ENCODE assay signal across 16 cellular contexts in genomic region chr16:8946544-8946943, GRCh38. TPM values are rescaled to one million over a fixed set of nuclear protein-coding genes. Genes with fewer than 3 reads are reported as not detected.
A peak's percentile ranks its signal among the peaks of the same experiment; 100 is the strongest.
DNase-seq lines count a peak whose midpoint lies in the region; ATAC-seq, FAIRE-seq and TF ChIP-seq lines count a peak whose summit lies in the region.
"Had no signal": no experiment of that assay in that cellular context is flagged by ENCODE, and none has a peak within 500 bp of the region (broad histone marks: within the 10 kb centered on the region; RNA-seq: fewer than 3 reads in every experiment).

No MANE protein-coding gene starts in this region.

- H3K27ac ChIP-seq in Karpas-422 (ENCODE audit: low read length) (no peak overlapping the region), K562 (ENCODE audit: extremely low read depth, low read depth, low read length) (no peak overlapping the region), upper lobe of right lung (no peak overlapping the region), psoas muscle (no peak overlapping the region)
- H3K27ac ChIP-seq: gastrocnemius medialis, stomach had no signal

- CTCF ChIA-PET in K562 (lab: Yijun Ruan, JAX; ENCODE audit: low intra/inter-chr PET ratio), result no interaction called here

- no peak overlapping the region for H3K27ac Mint-ChIP-seq in natural killer cell
- no peak overlapping the region for H3K27ac Mint-ChIP-seq in natural killer cell treated with Interleukin-12 subunit alpha and Interleukin-12 subunit beta and Interleukin-15 and Interleukin-18, amount 100 ng/mL, for 72 hours
- H3K27ac Mint-ChIP-seq: activated CD4-positive, alpha-beta T cell treated with anti-CD3 and anti-CD28 coated beads, Interleukin-2, amount 10 ng/mL, durations not matched to agents 7 days and 5 days had no signal

- H3K79me2 ChIP-seq in Karpas-422 (ENCODE audit: low read length) (peaks cover 48% of the 10 kb centered on the region), K562 (ENCODE audit: control insufficient read depth, insufficient read depth, low read length) (peaks cover 100% of the 10 kb centered on the region)

- BruUV-seq in K562 (replicated peaks; lab: Mats Ljungman, UMichigan), result no TSS peak

- intact Hi-C loops in natural killer cell (cut with micrococcal nuclease) (no loop called here), K562 (cut with micrococcal nuclease) (no loop called here), upper lobe of right lung (cut with DNase I) (no loop called here), psoas muscle (cut with DNase I) (no loop called here)

- H4K20me1 ChIP-seq in Karpas-422 (ENCODE audit: insufficient read depth, low read depth, low read length) (peaks cover 86% of the 10 kb centered on the region), K562 (replicated peaks; ENCODE audit: control insufficient read depth, insufficient read depth, low read length) (peaks cover 89% of the 10 kb centered on the region)

- no peak for TF ChIP-seq CTCF in natural killer cell (IDR thresholded peaks at IDR 0.05)
- no peak for TF ChIP-seq CTCF in K562 (IDR thresholded peaks at IDR 0.05 in 2 of 3, conservative IDR thresholded peaks at IDR 0.05 in 1 of 3; ENCODE audit: insufficient read depth in 2 of 3, low read depth in 1 of 3, low read length in 3 of 3)
- no peak for TF ChIP-seq CTCF in upper lobe of right lung (IDR thresholded peaks at IDR 0.05)
- no peak for TF ChIP-seq CTCF in psoas muscle (IDR thresholded peaks at IDR 0.05)

- H3K4me3 ChIP-seq in Karpas-422 (ENCODE audit: low read length) (peak overlapping the region; percentile 20; the same call in 1 of the 2 replicates), K562 (no peak overlapping the region), upper lobe of right lung (no peak overlapping the region), psoas muscle (no peak overlapping the region)
- H3K4me3 ChIP-seq: gastrocnemius medialis, stomach had no signal

- H3K27me3 ChIP-seq in Karpas-422 (ENCODE audit: low read length) (peaks cover 18% of the 10 kb centered on the region; the same call in 1 of the 2 replicates), K562 (ENCODE audit: control insufficient read depth in 2 of 2, insufficient read depth in 2 of 2, low read length in 2 of 2) (no peaks in the 10 kb centered on the region), upper lobe of right lung (no peaks in the 10 kb centered on the region), psoas muscle (ENCODE audit: insufficient read depth in 3 of 3, low read length in 2 of 3) (no peaks in the 10 kb centered on the region)
- H3K27me3 ChIP-seq: gastrocnemius medialis, stomach had no signal

- H3K36me3 Mint-ChIP-seq in natural killer cell, result no peaks in the 10 kb centered on the region
- H3K36me3 Mint-ChIP-seq in natural killer cell treated with Interleukin-12 subunit alpha and Interleukin-12 subunit beta and Interleukin-15 and Interleukin-18, amount 100 ng/mL, for 72 hours, result no peaks in the 10 kb centered on the region
- H3K36me3 Mint-ChIP-seq: T-cell had no signal

- H3K9me2 ChIP-seq in Karpas-422 (replicated peaks; ENCODE audit: insufficient read depth, low read length), result no peaks in the 10 kb centered on the region

- FAIRE-seq in K562 (lab: Jason Lieb, UNC), result no peak

- POLR2A ChIA-PET in K562 (lab: Yijun Ruan, JAX), result interaction anchor here (1.0 to 5.6 kb wide), 2 partner anchors 13 to 24 kb away, joined by 3 to 60 read pairs; no protein-coding TSS in a partner anchor

- peaks cover 100% of the 10 kb centered on the region for H3K4me1 ChIP-seq in Karpas-422 (ENCODE audit: low read length)
- peaks cover 18 to 36% of the 10 kb centered on the region in 2 experiments for H3K4me1 ChIP-seq in K562 (replicated peaks in 1 of 2; ENCODE audit: control insufficient read depth in 2 of 2, insufficient read depth in 2 of 2, low read length in 2 of 2)
- peaks cover 77% of the 10 kb centered on the region for H3K4me1 ChIP-seq in upper lobe of right lung
- peaks cover 94% of the 10 kb centered on the region for H3K4me1 ChIP-seq in psoas muscle

- no peak for TF ChIP-seq RAD21 in K562 (CRISPR knock-in tag; conservative IDR thresholded peaks at IDR 0.05 in 1 of 2, IDR thresholded peaks at IDR 0.05 in 1 of 2)

- no peak for TF ChIP-seq EP300 in K562 (IDR thresholded peaks at IDR 0.05; ENCODE audit: low read length)

- no peak for TF ChIP-seq POLR2A in K562 (conservative IDR thresholded peaks at IDR 0.05)

- H3K4me2 ChIP-seq in Karpas-422 (ENCODE audit: low read depth, low read length, poor library complexity, severe bottlenecking) (peak overlapping the region; percentile 58), K562 (ENCODE audit: insufficient read depth, low read length) (no peak overlapping the region)

- WGBS in K562 (ENCODE audit: insufficient coverage, low coverage, missing lambda C conversion rate), result 41% methylated on average over 6 of the region's 6 CpGs
- 74 to 77% (median 75%) methylated on average over 6 of the region's 6 CpGs for WGBS in psoas muscle, 3 donors

- peak overlapping the region; percentile 21 for H3K4me3 Mint-ChIP-seq in natural killer cell
- no peak overlapping the region for H3K4me3 Mint-ChIP-seq in natural killer cell treated with Interleukin-12 subunit alpha and Interleukin-12 subunit beta and Interleukin-15 and Interleukin-18, amount 100 ng/mL, for 72 hours
- H3K4me3 Mint-ChIP-seq: activated CD4-positive, alpha-beta T cell treated with anti-CD3 and anti-CD28 coated beads, Interleukin-2, amount 10 ng/mL, durations not matched to agents 7 days and 5 days had no signal

- DNase-seq in natural killer cell (no peak), Karpas-422 (peak; percentile 73), K562 (ENCODE audit: extremely low read depth in 1 of 4, low spot score in 3 of 4) (no peak), upper lobe of right lung (no peak), cerebellar cortex (ENCODE audit: low spot score) (no peak), psoas muscle (no peak)
- no peak for DNase-seq in natural killer cell treated with Interleukin-12 subunit alpha and Interleukin-12 subunit beta and Interleukin-15 and Interleukin-18, amount 100 ng/mL, for 72 hours (ENCODE audit: low spot score)
- DNase-seq: activated CD4-positive, alpha-beta T cell treated with anti-CD3 and anti-CD28 coated beads, Interleukin-2, amount 10 ng/mL, durations not matched to agents 7 days and 5 days; C1 segment of cervical spinal cord; gastrocnemius medialis; NCI-H1105 treated with DMSO at 0.1 percent for 48 hours; OCI-M1; stomach; T-cell had no signal

- H3K9me1 ChIP-seq in K562 (ENCODE audit: control insufficient read depth, insufficient read depth, low read length), result peaks cover 26% of the 10 kb centered on the region

- H3K27me3 Mint-ChIP-seq in natural killer cell (ENCODE audit: low read depth in 2 of 2), result no peaks in the 10 kb centered on the region
- no peaks in the 10 kb centered on the region for H3K27me3 Mint-ChIP-seq in natural killer cell treated with Interleukin-12 subunit alpha and Interleukin-12 subunit beta and Interleukin-15 and Interleukin-18, amount 100 ng/mL, for 72 hours
- H3K27me3 Mint-ChIP-seq: activated CD4-positive, alpha-beta T cell treated with anti-CD3 and anti-CD28 coated beads, Interleukin-2, amount 10 ng/mL, durations not matched to agents 7 days and 5 days; T-cell had no signal

- H3K9ac ChIP-seq in Karpas-422 (ENCODE audit: low read length), result no peak overlapping the region
- no peak overlapping the region for H3K9ac ChIP-seq in K562 (ENCODE audit: insufficient read depth in 1 of 2, low read depth in 2 of 2, low read length in 2 of 2)

- H3K36me3 ChIP-seq in Karpas-422 (ENCODE audit: insufficient read depth, low read length) (no peaks in the 10 kb centered on the region), K562 (ENCODE audit: control insufficient read depth, insufficient read depth, low read length) (no peaks in the 10 kb centered on the region), upper lobe of right lung (no peaks in the 10 kb centered on the region), psoas muscle (ENCODE audit: insufficient read depth in 1 of 2, low read depth in 1 of 2) (no peaks in the 10 kb centered on the region)
- H3K36me3 ChIP-seq: gastrocnemius medialis, stomach had no signal

- peaks cover 90 to 95% of the 10 kb centered on the region in 2 donors for H3K4me1 Mint-ChIP-seq in natural killer cell
- H3K4me1 Mint-ChIP-seq in natural killer cell treated with Interleukin-12 subunit alpha and Interleukin-12 subunit beta and Interleukin-15 and Interleukin-18, amount 100 ng/mL, for 72 hours (ENCODE audit: low read depth in 2 of 2), result peaks cover 72 to 93% of the 10 kb centered on the region in 2 donors

- ATAC-seq in natural killer cell (no peak), K562 (peak; percentile 41; the same call in 2 of the 3 replicates), upper lobe of right lung (peak; percentile 37), GM19397 (IDR thresholded peaks at IDR 0.05; ENCODE audit: unreplicated experiment) (no peak), psoas muscle (no peak)
- ATAC-seq in natural killer cell treated with Interleukin-12 subunit alpha and Interleukin-12 subunit beta and Interleukin-15 and Interleukin-18, amount 100 ng/mL, for 72 hours, result no peak
- ATAC-seq: gastrocnemius medialis, sciatic nerve, T-cell had no signal

- H3K9me3 ChIP-seq in Karpas-422 (ENCODE audit: low read length), result no peaks in the 10 kb centered on the region
- no peaks in the 10 kb centered on the region for H3K9me3 ChIP-seq in K562 (replicated peaks; ENCODE audit: control insufficient read depth, insufficient read depth, low read depth, low read length)
- no peaks in the 10 kb centered on the region for H3K9me3 ChIP-seq in upper lobe of right lung
- no peaks in the 10 kb centered on the region for H3K9me3 ChIP-seq in psoas muscle
- H3K9me3 ChIP-seq: gastrocnemius medialis, stomach had no signal

- in situ Hi-C loops in K562 (cut with MboI), result no loop called here

- no peaks in the 10 kb centered on the region for H3K9me3 Mint-ChIP-seq in natural killer cell
- no peaks in the 10 kb centered on the region for H3K9me3 Mint-ChIP-seq in natural killer cell treated with Interleukin-12 subunit alpha and Interleukin-12 subunit beta and Interleukin-15 and Interleukin-18, amount 100 ng/mL, for 72 hours
- H3K9me3 Mint-ChIP-seq: activated CD4-positive, alpha-beta T cell treated with anti-CD3 and anti-CD28 coated beads, Interleukin-2, amount 10 ng/mL, durations not matched to agents 7 days and 5 days; T-cell had no signal

- H2AFZ ChIP-seq in Karpas-422 (ENCODE audit: low read length) (no peak overlapping the region), K562 (ENCODE audit: low read depth, low read length) (no peak overlapping the region)

RNA-seq across cellular contexts. Expression of gene USP7, which starts 17.2 kb away (rescaled TPM):
- total RNA-seq in natural killer cell, result 100 to 1,000 TPM; 213 to 268 (median 236) TPM
- 100 to 1,000 TPM; 161 to 180 TPM for total RNA-seq in natural killer cell treated with Interleukin-12 subunit alpha and Interleukin-12 subunit beta and Interleukin-15 and Interleukin-18, amount 100 ng/mL, for 72 hours
- 38.6 and 42.5 TPM in 2 replicates for total RNA-seq in Karpas-422 (2014; rRNA removed; shearing (Covaris generic); ENCODE audit: low replicate concordance)
- total RNA-seq in K562 (2011; cell fraction: chromatin; rRNA removed; ENCODE audit: low replicate concordance), result 244 and 295 TPM in 2 replicates
- 93.6 and 101 TPM in 2 replicates for total RNA-seq in K562 (2011; cell fraction: nucleolus; rRNA removed)
- total RNA-seq in K562 (2011; cell fraction: nucleoplasm; rRNA removed), result 137 and 186 TPM in 2 replicates
- 57.9 and 62.9 TPM in 2 replicates for total RNA-seq in K562 (2014; rRNA removed)
- 57.2 and 70.7 TPM in 2 replicates for total RNA-seq in K562 (2014; rRNA removed; fragmentation: Illumina TruSeq; extraction: Trizol)
- 57.2 and 59.0 TPM in 2 replicates for total RNA-seq in K562 (2015; rRNA removed; fragmentation: Illumina TruSeq; extraction: Trizol)
- total RNA-seq in K562 (2021), result 122 and 145 TPM in 2 replicates
- polyA plus RNA-seq in K562 (2011; rRNA removed), result 41.3 and 61.6 TPM in 2 replicates
- 7.9 and 16.6 TPM in 2 replicates for polyA plus RNA-seq in K562 (2011; cell fraction: cytosol; rRNA removed)
- polyA plus RNA-seq in K562 (2011; cell fraction: nucleus; rRNA removed), result 99.3 and 104 TPM in 2 replicates
- 52.2 and 73.8 TPM in 2 replicates for polyA plus RNA-seq in K562 (2012)
- polyA plus RNA-seq in K562 (2014; fragmentation: Illumina TruSeq; extraction: Trizol), result 99.4 and 105 TPM in 2 replicates
- polyA plus RNA-seq in K562 (2014; fragmentation: Nextera tagmentation; extraction: Ambion mirVana), result 10 to 100 TPM; 17.1 to 27.2 TPM
- polyA plus RNA-seq in K562 (2014; rRNA removed), result 59.8 and 67.5 TPM in 2 replicates
- 81.7 and 93.4 TPM in 2 replicates for polyA minus RNA-seq in K562 (2011; rRNA and poly(A)+ RNA removed)
- polyA minus RNA-seq in K562 (2011; cell fraction: cytosol; rRNA and poly(A)+ RNA removed), result 52.1 and 68.3 TPM in 2 replicates
- 61.3 and 130 TPM in 2 replicates for polyA minus RNA-seq in K562 (2011; cell fraction: nucleus; rRNA and poly(A)+ RNA removed)
- total RNA-seq in upper lobe of right lung, result 87.5 TPM
- total RNA-seq in psoas muscle, result 100 to 1,000 TPM in 3 of 4 donors, 10 to 100 TPM in 1; 87.5 to 135 (median 120) TPM
- 100 to 1,000 TPM in 1 of 3 donors, 10 to 100 TPM in 2; 41.6 to 108 (median 47.1) TPM for polyA plus RNA-seq in psoas muscle

Comparison
In these comparisons a context has a peak if more than half of its experiments do, and no peak if none do; other contexts are left out.
1. ATAC-seq: peak in K562 (single experiment) and upper lobe of right lung (single experiment); none in natural killer cell (0 of 3), natural killer cell treated with Interleukin-12 subunit alpha and Interleukin-12 subunit beta and Interleukin-15 and Interleukin-18, amount 100 ng/mL, for 72 hours (0 of 2), GM19397 (single experiment) and psoas muscle (0 of 4).